In genomic region chr16:23676924-23677480, GRCh38 we compare ENCODE assay signal across 17 cellular contexts. TPM values are rescaled to one million over a fixed set of nuclear protein-coding genes. Genes with fewer than 3 reads are reported as not detected.
DNase-seq lines count a peak whose midpoint lies in the region; ATAC-seq and TF ChIP-seq lines count a peak whose summit lies in the region.
"Had no signal": no experiment of that assay in that cellular context is flagged by ENCODE, and none has a peak within 500 bp of the region (broad histone marks: within the 10 kb centered on the region; RNA-seq: fewer than 3 reads in every experiment).

No MANE protein-coding gene starts in this region.

- in situ Hi-C loops in mammary epithelial cell (cut with MboI; ENCODE audit: low sequenced_read_pairs in 2 of 2), result no loop called here

- 100% methylated on average over 2 of the region's 2 CpGs for WGBS in mammary epithelial cell (ENCODE audit: low coverage, missing lambda C conversion rate)

- H3K27ac ChIP-seq in mammary epithelial cell (ENCODE audit: insufficient read depth, low read depth, low read length), result no peak overlapping the region
- H3K27ac ChIP-seq: upper lobe of right lung had no signal

- no peaks in the 10 kb centered on the region for H3K27me3 Mint-ChIP-seq in T-helper 1 cell treated with Interleukin-12 subunit alpha and Interleukin-12 subunit beta and Interleukin-4 antibody, amounts not matched to agents 30 μg/mL and 1 μg/mL, for 36 hours (ENCODE audit: low read depth)
- no peaks in the 10 kb centered on the region for H3K27me3 Mint-ChIP-seq in nephron progenitor cell (ENCODE audit: low read depth, poor library complexity)

- no peak overlapping the region for H3K4me2 ChIP-seq in mammary epithelial cell (ENCODE audit: insufficient read depth, low read depth, low read length)

- no peak overlapping the region for H2AFZ ChIP-seq in mammary epithelial cell (ENCODE audit: low read depth, low read length)

- peaks cover 36% of the 10 kb centered on the region for H3K4me1 Mint-ChIP-seq in T-helper 1 cell treated with Interleukin-12 subunit alpha and Interleukin-12 subunit beta and Interleukin-4 antibody, amounts not matched to agents 30 μg/mL and 1 μg/mL, for 36 hours (ENCODE audit: low read depth)
- H3K4me1 Mint-ChIP-seq in nephron progenitor cell, result peaks cover 34% of the 10 kb centered on the region

- TF ChIP-seq CTCF in mammary epithelial cell (conservative IDR thresholded peaks at IDR 0.05 in 1 of 2, IDR thresholded peaks at IDR 0.05 in 1 of 2; ENCODE audit: extremely low read depth in 1 of 2, insufficient read depth in 1 of 2, low read depth in 1 of 2, low read length in 2 of 2) (no peak), nephron progenitor cell (IDR thresholded peaks at IDR 0.05) (no peak)

- dilution Hi-C loops in mammary epithelial cell (cut with HindIII; ENCODE audit: low sequenced_read_pairs), result no loop called here

- H3K27me3 ChIP-seq in mammary epithelial cell (ENCODE audit: insufficient read depth, low read length), result no peaks in the 10 kb centered on the region
- H3K27me3 ChIP-seq: upper lobe of right lung had no signal

- CTCF ChIA-PET in mammary epithelial cell (lab: Charles Lee; ENCODE audit: low non-redundant PET), result interaction anchor here (1.3 kb wide), 1 partner anchor 51 kb away, joined by 9 read pairs; no protein-coding TSS in a partner anchor

- H3K27ac Mint-ChIP-seq in T-helper 1 cell treated with Interleukin-12 subunit alpha and Interleukin-12 subunit beta and Interleukin-4 antibody, amounts not matched to agents 30 μg/mL and 1 μg/mL, for 36 hours, result no peak overlapping the region
- no peak overlapping the region for H3K27ac Mint-ChIP-seq in nephron progenitor cell

- BruUV-seq in mammary epithelial cell (replicated peaks; lab: Mats Ljungman, UMichigan), result no TSS peak

- no peaks in the 10 kb centered on the region for H4K20me1 ChIP-seq in mammary epithelial cell (ENCODE audit: insufficient read depth, low read length)

- intact Hi-C loops in mammary epithelial cell (cut with micrococcal nuclease), result loop anchor here (5.0 kb wide), 1 partner anchor 50 kb away; no protein-coding TSS in a partner anchor

- peaks cover 37% of the 10 kb centered on the region for H3K79me2 ChIP-seq in mammary epithelial cell (ENCODE audit: insufficient read depth, low read length)

- H3K4me3 ChIP-seq in mammary epithelial cell (replicated peaks in 1 of 3; ENCODE audit: insufficient read depth in 1 of 3, low read depth in 2 of 3, low read length in 3 of 3), result no peak overlapping the region
- H3K4me3 ChIP-seq: upper lobe of right lung had no signal

- peaks cover 19% of the 10 kb centered on the region for H3K36me3 ChIP-seq in mammary epithelial cell (ENCODE audit: insufficient read depth, low read length)

- peaks cover 22% of the 10 kb centered on the region for H3K4me1 ChIP-seq in mammary epithelial cell (ENCODE audit: insufficient read depth, low read length)

- no peak overlapping the region for H3K9ac ChIP-seq in mammary epithelial cell (ENCODE audit: insufficient read depth, low read length)

- DNase-seq in T-helper 1 cell (no peak), HuH-7 (ENCODE audit: low spot score) (peak; percentile 34), mammary epithelial cell (peak; percentile 12), nephron progenitor cell (no peak), A172 (ENCODE audit: low spot score) (no peak)
- no peak for DNase-seq in stimulated activated CD4-positive, alpha-beta T cell treated with anti-CD3 and anti-CD28 coated beads, Interleukin-12 subunit alpha, Interleukin-12 subunit beta, amount 100 ng/mL, for 4 hours
- DNase-seq: left cardiac atrium; NCI-H2081; retina; SHP77 treated with DMSO at 0.1 percent for 48 hours; stimulated activated CD4-positive, alpha-beta T cell treated with anti-CD3 and anti-CD28 coated beads, Interleukin-4, amount 100 ng/mL, for 4 hours; upper lobe of right lung had no signal

- peak overlapping the region; percentile 93 for H3K4me3 Mint-ChIP-seq in T-helper 1 cell treated with Interleukin-12 subunit alpha and Interleukin-12 subunit beta and Interleukin-4 antibody, amounts not matched to agents 30 μg/mL and 1 μg/mL, for 36 hours
- H3K4me3 Mint-ChIP-seq in nephron progenitor cell, result peak overlapping the region; percentile 94
- H3K4me3 Mint-ChIP-seq: stimulated activated memory B cell treated with anti-CD40 and anti-IgM and Interleukin-4, amounts not matched to agents 10 μg/mL and 1 μg/mL and 100 μg/mL, for 72 hours had no signal

- H3K9me3 ChIP-seq in mammary epithelial cell (replicated peaks; ENCODE audit: insufficient read depth, low read length), result no peaks in the 10 kb centered on the region
- H3K9me3 ChIP-seq: upper lobe of right lung had no signal

- ATAC-seq in HG03442 (IDR thresholded peaks at IDR 0.05; ENCODE audit: unreplicated experiment), result no peak
- ATAC-seq: left cardiac atrium; stimulated activated memory B cell treated with anti-CD40 and anti-IgM and Interleukin-4, amounts not matched to agents 10 μg/mL and 1 μg/mL and 100 μg/mL, for 72 hours; upper lobe of right lung had no signal

- peaks cover 19% of the 10 kb centered on the region for H3K36me3 Mint-ChIP-seq in T-helper 1 cell treated with Interleukin-12 subunit alpha and Interleukin-12 subunit beta and Interleukin-4 antibody, amounts not matched to agents 30 μg/mL and 1 μg/mL, for 36 hours (ENCODE audit: low read depth)
- peaks cover 25% of the 10 kb centered on the region for H3K36me3 Mint-ChIP-seq in nephron progenitor cell (ENCODE audit: low read depth)

- H3K9me3 Mint-ChIP-seq in T-helper 1 cell treated with Interleukin-12 subunit alpha and Interleukin-12 subunit beta and Interleukin-4 antibody, amounts not matched to agents 30 μg/mL and 1 μg/mL, for 36 hours, result no peaks in the 10 kb centered on the region
- H3K9me3 Mint-ChIP-seq in nephron progenitor cell, result no peaks in the 10 kb centered on the region
- H3K9me3 Mint-ChIP-seq: stimulated activated memory B cell treated with anti-CD40 and anti-IgM and Interleukin-4, amounts not matched to agents 10 μg/mL and 1 μg/mL and 100 μg/mL, for 72 hours had no signal

RNA-seq across cellular contexts. Expression of gene PLK1, which starts 1.7 kb away (rescaled TPM):
- total RNA-seq in mammary epithelial cell, result 10 to 100 TPM in 1 of 2 donors, 1 to 10 TPM in 1; 2.0 to 57.9 TPM
- polyA plus RNA-seq in mammary epithelial cell, result 111 TPM
- polyA minus RNA-seq in mammary epithelial cell, result 100 TPM
- total RNA-seq in A172 (2014; rRNA removed; shearing (Covaris generic)), result 56.0 and 62.7 TPM in 2 replicates

RNA-seq across cellular contexts. Expression of gene DCTN5, which starts 35.7 kb away (rescaled TPM):
- 10 to 100 TPM; 67.8 to 72.4 TPM for total RNA-seq in mammary epithelial cell
- polyA plus RNA-seq in mammary epithelial cell, result 67.7 TPM
- 90.3 TPM for polyA minus RNA-seq in mammary epithelial cell
- total RNA-seq in A172 (2014; rRNA removed; shearing (Covaris generic)), result 51.3 and 82.6 TPM in 2 replicates

RNA-seq across cellular contexts. Expression of gene PALB2, which starts 35.9 kb away (rescaled TPM):
- total RNA-seq in mammary epithelial cell, result 10 to 100 TPM; 17.7 to 23.1 TPM
- polyA plus RNA-seq in mammary epithelial cell, result 8.6 TPM
- polyA minus RNA-seq in mammary epithelial cell, result 35.3 TPM
- total RNA-seq in A172 (2014; rRNA removed; shearing (Covaris generic)), result 15.0 and 20.1 TPM in 2 replicates

RNA-seq across cellular contexts. Expression of gene ERN2, which starts 36.0 kb away (rescaled TPM):
- total RNA-seq in mammary epithelial cell, result not detected
- 0.06 TPM for polyA plus RNA-seq in mammary epithelial cell
- not detected for polyA minus RNA-seq in mammary epithelial cell
- total RNA-seq in A172 (2014; rRNA removed; shearing (Covaris generic)), result not detected in 2 replicates
- total RNA-seq: endothelial cell of umbilical vein, myocyte had no signal

Comparison
In these comparisons a context has a peak if more than half of its experiments do, and no peak if none do; other contexts are left out.
1. DNase-seq: peak in HuH-7 (single experiment) and mammary epithelial cell (single experiment); none in T-helper 1 cell (0 of 5), nephron progenitor cell (single experiment), stimulated activated CD4-positive, alpha-beta T cell treated with anti-CD3 and anti-CD28 coated beads, Interleukin-12 subunit alpha, Interleukin-12 subunit beta, amount 100 ng/mL, for 4 hours (single experiment) and A172 (single experiment).